In genomic region chr13:113393226-113393571, GRCh38 we compare ENCODE assay signal across 8 cellular contexts. TPM values are rescaled to one million over a fixed set of nuclear protein-coding genes. Genes with fewer than 3 reads are reported as not detected.
DNase-seq lines count a peak whose midpoint lies in the region; ATAC-seq and TF ChIP-seq lines count a peak whose summit lies in the region.

No MANE protein-coding gene starts in this region.

- no peaks in the 10 kb centered on the region for H3K9me3 ChIP-seq in colonic mucosa
- no peaks in the 10 kb centered on the region for H3K9me3 ChIP-seq in muscle layer of colon (ENCODE audit: low read length)

- H3K27me3 ChIP-seq in colonic mucosa = no peaks in the 10 kb centered on the region
- no peaks in the 10 kb centered on the region for H3K27me3 ChIP-seq in muscle layer of colon (ENCODE audit: control insufficient read depth in 1 of 2, insufficient read depth in 2 of 2, low read length in 2 of 2)

- ATAC-seq in HG03378 (IDR thresholded peaks at IDR 0.05; ENCODE audit: unreplicated experiment) (no peak), HG03521 (IDR thresholded peaks at IDR 0.05; ENCODE audit: unreplicated experiment) (no peak)

- H3K9ac ChIP-seq in colonic mucosa (ENCODE audit: low read depth in 2 of 2, low read length in 2 of 2) (peak overlapping the region in 1 of 2 donors; percentile 68), muscle layer of colon (ENCODE audit: low read length) (peak overlapping the region; percentile 33)

- H3K4me1 ChIP-seq in colonic mucosa (peaks cover 4% of the 10 kb centered on the region), muscle layer of colon (ENCODE audit: insufficient read depth, low read length) (no peaks in the 10 kb centered on the region)

- intact Hi-C loops in colonic mucosa (cut with DNase I) = loop anchor here (5.0 to 10.0 kb wide), 2 partner anchors 116 to 358 kb away; no protein-coding TSS in a partner anchor

- DNase-seq in Jurkat, Clone E6-1 (ENCODE audit: low read depth, low spot score) = no peak
- DNase-seq in colonic mucosa (no peak), RPMI8226 (no peak), retina (no peak)

- H3K27ac ChIP-seq in C4-2B = peak overlapping the region; percentile 63
- no peak overlapping the region for H3K27ac ChIP-seq in colonic mucosa
- no peak overlapping the region for H3K27ac ChIP-seq in muscle layer of colon (ENCODE audit: low read depth, low read length)

- H3K36me3 ChIP-seq in colonic mucosa (no peaks in the 10 kb centered on the region), muscle layer of colon (ENCODE audit: insufficient read depth, low read length) (no peaks in the 10 kb centered on the region)

- peak overlapping the region; percentile 88 for H3K4me3 ChIP-seq in Jurkat, Clone E6-1 (ENCODE audit: low read length)
- H3K4me3 ChIP-seq in colonic mucosa (peak overlapping the region; percentile 74), muscle layer of colon (ENCODE audit: low read depth in 1 of 2, low read length in 2 of 2) (peak overlapping the region; percentile 68 to 82)

- TF ChIP-seq CTCF in C4-2B (conservative IDR thresholded peaks at IDR 0.05) = no peak
- TF ChIP-seq CTCF in colonic mucosa (IDR thresholded peaks at IDR 0.05) = no peak

RNA-seq across cellular contexts. Expression of gene GRTP1, which starts 29.3 kb away (rescaled TPM):
- polyA plus RNA-seq in Jurkat, Clone E6-1 (2012; ENCODE audit: insufficient read depth, insufficient read length) = not detected
- total RNA-seq in colonic mucosa = 10 to 100 TPM; 58.3 to 58.5 TPM
